Comparison of ENCODE assay signal across 26 cellular contexts in the genomic region with DNA sequence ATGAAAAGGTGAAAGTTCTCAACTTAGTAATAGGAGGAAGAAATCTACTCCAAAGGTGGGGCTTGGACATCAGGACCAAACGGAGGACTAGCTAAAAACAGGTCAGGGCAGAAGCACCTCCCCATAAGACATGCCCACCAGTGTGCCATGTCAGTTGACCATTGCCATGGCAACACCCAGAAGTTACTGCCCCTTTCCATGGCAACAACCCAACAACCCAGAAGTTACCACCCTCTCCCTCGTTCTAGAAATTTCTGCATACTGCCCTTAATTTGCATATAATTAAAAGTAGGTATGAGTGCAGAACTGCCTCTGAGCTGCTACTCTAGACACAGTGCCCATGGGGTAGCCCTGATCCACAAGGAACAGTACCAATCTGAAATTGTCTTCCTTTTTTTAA. TPM values are rescaled to one million over a fixed set of nuclear protein-coding genes. Genes with fewer than 3 reads are reported as not detected.
DNase-seq lines count a peak whose midpoint lies in the region; ATAC-seq, FAIRE-seq and TF ChIP-seq lines count a peak whose summit lies in the region.
"Had no signal": no experiment of that assay in that cellular context is flagged by ENCODE, and none has a peak within 500 bp of the region (broad histone marks: within the 10 kb centered on the region; RNA-seq: fewer than 3 reads in every experiment).

No MANE protein-coding gene starts in this region.

- H3K4me3 Mint-ChIP-seq in T-helper 17 cell: no peak overlapping the region
- H3K4me3 Mint-ChIP-seq: activated CD8-positive, alpha-beta memory T cell treated with anti-CD3 and anti-CD28 coated beads, Interleukin-2, amount 10 ng/mL, durations not matched to agents 7 days and 5 days; nephron had no signal

- DNase-seq in HepG2 (ENCODE audit: low spot score) (no peak), right lobe of liver (no peak), T-helper 17 cell (no peak), left colon (no peak)
- DNase-seq in activated CD4-positive, CD25-positive, alpha-beta regulatory T cell treated with anti-CD3 and anti-CD28 coated beads, Interleukin-2, amount 50 U/mL, for 72 hours: no peak
- DNase-seq: activated CD4-positive, alpha-beta T cell treated with anti-CD3 and anti-CD28 coated beads, Interleukin-2, amount 50 U/mL, for 4 hours; activated CD4-positive, CD25-positive, alpha-beta regulatory T cell; activated CD8-positive, alpha-beta memory T cell treated with anti-CD3 and anti-CD28 coated beads, Interleukin-2, amount 10 ng/mL, durations not matched to agents 7 days and 5 days; activated T-cell treated with anti-CD3 and anti-CD28 coated beads, Interleukin-2, amount 50 U/mL, for 48 hours; central memory CD4-positive, alpha-beta T cell; kidney; MV-4-11; NCI-H146; NCI-H2107; NCI-H748 treated with DMSO at 0.1 percent for 48 hours; stimulated activated naive CD8-positive, alpha-beta T cell treated with anti-CD3 and anti-CD28 coated beads, Interleukin-15, Interleukin-2, amounts not matched to agents 100 U/mL and 50 U/mL, for 24 hours; T-helper 1 cell; testis had no signal

- no peak for TF ChIP-seq RAD21 in HepG2 (CRISPR knock-in tag; IDR thresholded peaks at IDR 0.05)

- no peaks in the 10 kb centered on the region for H3K9me3 ChIP-seq in HepG2 (ENCODE audit: low read length)
- H3K9me3 ChIP-seq in right lobe of liver: no peaks in the 10 kb centered on the region
- no peaks in the 10 kb centered on the region for H3K9me3 ChIP-seq in T-helper 17 cell (ENCODE audit: control insufficient read depth, low read length, poor library complexity, severe bottlenecking)
- H3K9me3 ChIP-seq: BLaER1, SJSA1, testis had no signal

- H3K4me3 ChIP-seq in HepG2 (replicated peaks in 1 of 3; ENCODE audit: insufficient read depth in 1 of 3, low read depth in 2 of 3, low read length in 3 of 3) (no peak overlapping the region), right lobe of liver (no peak overlapping the region)
- H3K4me3 ChIP-seq: BLaER1, SJSA1, skin epidermis, testis had no signal

- H3K4me1 Mint-ChIP-seq in T-helper 17 cell: peaks cover 12% of the 10 kb centered on the region
- H3K4me1 Mint-ChIP-seq: activated CD8-positive, alpha-beta memory T cell treated with anti-CD3 and anti-CD28 coated beads, Interleukin-2, amount 10 ng/mL, durations not matched to agents 7 days and 5 days had no signal

- no TSS peak for BruUV-seq in HepG2 (replicated peaks; lab: Mats Ljungman, UMichigan)

- H3K27me3 ChIP-seq in HepG2 (ENCODE audit: control insufficient read depth in 1 of 2, insufficient read depth in 2 of 2, low read length in 2 of 2) (no peaks in the 10 kb centered on the region), right lobe of liver (no peaks in the 10 kb centered on the region)
- H3K27me3 ChIP-seq: BLaER1, SJSA1, testis had no signal

- H3K9ac ChIP-seq in HepG2 (ENCODE audit: insufficient read depth, low read depth, low read length): no peak overlapping the region
- H3K9ac ChIP-seq: BLaER1 had no signal

- no peak for FAIRE-seq in HepG2 (lab: Jason Lieb, UNC)
- FAIRE-seq: kidney had no signal

- H3K4me1 ChIP-seq in HepG2 (ENCODE audit: insufficient read depth, low read length): no peaks in the 10 kb centered on the region
- no peaks in the 10 kb centered on the region for H3K4me1 ChIP-seq in right lobe of liver

- peaks cover 8% of the 10 kb centered on the region; the same call in 1 of the 2 replicates for H4K20me1 ChIP-seq in HepG2 (ENCODE audit: insufficient read depth, low read length)

- peaks cover 6% of the 10 kb centered on the region for H3K36me3 Mint-ChIP-seq in T-helper 17 cell (ENCODE audit: low read depth)
- H3K36me3 Mint-ChIP-seq: activated CD8-positive, alpha-beta memory T cell treated with anti-CD3 and anti-CD28 coated beads, Interleukin-2, amount 10 ng/mL, durations not matched to agents 7 days and 5 days had no signal

- no peak overlapping the region for H2AFZ ChIP-seq in HepG2 (ENCODE audit: low read length)

- POLR2A ChIA-PET in HepG2 (lab: Yijun Ruan, JAX): no interaction called here

- H3K27ac Mint-ChIP-seq in T-helper 17 cell: peak overlapping the region; percentile 43
- H3K27ac Mint-ChIP-seq: activated CD8-positive, alpha-beta memory T cell treated with anti-CD3 and anti-CD28 coated beads, Interleukin-2, amount 10 ng/mL, durations not matched to agents 7 days and 5 days; nephron had no signal

- TF ChIP-seq POLR2A in HepG2 (IDR thresholded peaks at IDR 0.05; ENCODE audit: insufficient read depth in 1 of 2, low read depth in 2 of 2, low read length in 2 of 2) (no peak), right lobe of liver (IDR thresholded peaks at IDR 0.05) (no peak)

- CTCF ChIA-PET in HepG2 (lab: Yijun Ruan, JAX; ENCODE audit: low intra/inter-chr PET ratio, low total read pairs): no interaction called here

- H3K36me3 ChIP-seq in HepG2 (replicated peaks in 1 of 2; ENCODE audit: control insufficient read depth in 1 of 2, insufficient read depth in 2 of 2, low read length in 2 of 2) (peaks cover 0 to 25% of the 10 kb centered on the region in 2 experiments; a peak in 4 of 5 replicates), right lobe of liver (no peaks in the 10 kb centered on the region)
- H3K36me3 ChIP-seq: SJSA1 had no signal

- TF ChIP-seq CTCF in HepG2 (CRISPR knock-in tag; IDR thresholded peaks at IDR 0.05) (no peak), right lobe of liver (IDR thresholded peaks at IDR 0.05) (no peak)

- no peak overlapping the region for H3K4me2 ChIP-seq in HepG2 (ENCODE audit: low read depth, low read length)
- H3K4me2 ChIP-seq: BLaER1 had no signal

- WGBS in HepG2 (ENCODE audit: low lambda C conversion rate): 84% methylated on average over 2 of the region's 2 CpGs
- WGBS in right lobe of liver (ENCODE audit: insufficient coverage, low coverage, low lambda C conversion rate, missing lambda C conversion rate): 50% methylated on average over 2 of the region's 2 CpGs

- ATAC-seq in HepG2: no peak
- no peak for ATAC-seq in right lobe of liver
- ATAC-seq in T-helper 17 cell: no peak
- ATAC-seq in left colon: peak; percentile 8
- ATAC-seq in GM21526 (IDR thresholded peaks at IDR 0.05; ENCODE audit: low FRiP score, unreplicated experiment): no peak
- ATAC-seq in activated CD4-positive, CD25-positive, alpha-beta regulatory T cell treated with anti-CD3 and anti-CD28 coated beads, Interleukin-2, amount 50 U/mL, for 24 hours: no peak
- ATAC-seq: activated CD8-positive, alpha-beta memory T cell treated with anti-CD3 and anti-CD28 coated beads, Interleukin-2, amount 10 ng/mL, durations not matched to agents 7 days and 5 days; esophagus mucosa; HCT116; stimulated activated naive CD8-positive, alpha-beta T cell treated with anti-CD3 and anti-CD28 coated beads, Interleukin-15, Interleukin-2, amounts not matched to agents 100 U/mL and 50 U/mL, for 24 hours had no signal

- intact Hi-C loops in HepG2 (cut with micrococcal nuclease; ENCODE audit: unreplicated experiment) (no loop called here), right lobe of liver (cut with DNase I) (no loop called here), left colon (cut with DNase I, micrococcal nuclease) (loop anchor here in 1 of 2 donors (10.0 kb wide), 1 partner anchor 148 kb away; no protein-coding TSS in a partner anchor)

- TF ChIP-seq EP300 in HepG2 (IDR thresholded peaks at IDR 0.05; ENCODE audit: low read depth in 2 of 2, low read length in 2 of 2): no peak
- no peak for TF ChIP-seq EP300 in HepG2 (CRISPR knock-in tag; IDR thresholded peaks at IDR 0.05; ENCODE audit: borderline replicate concordance)

- H3K79me2 ChIP-seq in HepG2 (ENCODE audit: insufficient read depth, low read length): peaks cover 5% of the 10 kb centered on the region

- in situ Hi-C loops in HepG2 (cut with HindIII; ENCODE audit: extremely low pct_ligation_motif_present, low pct_unique_long_range_greater_than_20kb): no loop called here

- no peaks in the 10 kb centered on the region for H3K27me3 Mint-ChIP-seq in T-helper 17 cell
- H3K27me3 Mint-ChIP-seq: activated CD8-positive, alpha-beta memory T cell treated with anti-CD3 and anti-CD28 coated beads, Interleukin-2, amount 10 ng/mL, durations not matched to agents 7 days and 5 days had no signal

- H3K27ac ChIP-seq in HepG2 (ENCODE audit: extremely low read length, insufficient read depth, low read length) (no peak overlapping the region), right lobe of liver (no peak overlapping the region)
- H3K27ac ChIP-seq: BLaER1, SJSA1, testis had no signal

TF ChIP-seq in HepG2, 621 proteins besides CTCF, POLR2A, EP300 and RAD21:
- TF ChIP-seq GLI4 (CRISPR knock-in tag; IDR thresholded peaks at IDR 0.05; ENCODE audit: borderline replicate concordance) (no peak), RFX1 (IDR thresholded peaks at IDR 0.05) (0 out of 2 replicates have a peak, but pooled peaks have one; percentile 21), GABPA (IDR thresholded peaks at IDR 0.05; ENCODE audit: low read depth, low read length) (no peak), GABPA (CRISPR knock-in tag; IDR thresholded peaks at IDR 0.05; ENCODE audit: low read depth) (no peak)
TF ChIP-seq in HepG2: peak in this region for 1.

RNA-seq across cellular contexts. Expression of a gene that starts 32.1 kb away (rescaled TPM):
- total RNA-seq in HepG2 (2016; rRNA removed; fragmentation: Illumina TruSeq; extraction: Trizol) (31.0 and 43.6 TPM in 2 replicates), right lobe of liver (10 to 100 TPM; 15.5 to 26.4 (median 17.8) TPM), T-helper 17 cell (10 to 100 TPM; 30.3 to 32.0 TPM), left colon (10 to 100 TPM; 42.1 TPM)
- total RNA-seq in HepG2 (2016; cell fraction: cytosol; rRNA removed; fragmentation: Illumina TruSeq; extraction: Trizol; ENCODE audit: low read depth): 9.3 and 13.6 TPM in 2 replicates
- total RNA-seq in HepG2 (2016; cell fraction: insoluble cytoplasmic fraction; rRNA removed; fragmentation: Illumina TruSeq; extraction: Trizol): 29.9 and 40.9 TPM in 2 replicates
- 23.6 and 25.5 TPM in 2 replicates for total RNA-seq in HepG2 (2016; cell fraction: membrane; rRNA removed; fragmentation: Illumina TruSeq; extraction: Trizol)
- total RNA-seq in HepG2 (2016; cell fraction: nucleus; rRNA removed; fragmentation: Illumina TruSeq; extraction: Trizol): 35.3 and 37.2 TPM in 2 replicates
- polyA plus RNA-seq in HepG2 (2011; rRNA removed): 10.6 and 14.2 TPM in 2 replicates
- 3.9 and 5.9 TPM in 2 replicates for polyA plus RNA-seq in HepG2 (2011; cell fraction: cytosol; rRNA removed)
- 6.9 and 7.8 TPM in 2 replicates for polyA plus RNA-seq in HepG2 (2011; cell fraction: nucleus; rRNA removed)
- 8.3 and 12.1 TPM in 2 replicates for polyA plus RNA-seq in HepG2 (2012)
- 2.5 and 3.3 TPM in 2 replicates for polyA plus RNA-seq in HepG2 (2016; cell fraction: cytosol; fragmentation: Illumina TruSeq; extraction: Trizol; ENCODE audit: low read depth)
- 18.3 and 18.5 TPM in 2 replicates for polyA plus RNA-seq in HepG2 (2016; cell fraction: insoluble cytoplasmic fraction; fragmentation: Illumina TruSeq; extraction: Trizol; ENCODE audit: low read depth)
- polyA plus RNA-seq in HepG2 (2016; cell fraction: membrane; fragmentation: Illumina TruSeq; extraction: Trizol; ENCODE audit: low read depth): 7.7 and 8.5 TPM in 2 replicates
- polyA plus RNA-seq in HepG2 (2016; cell fraction: nucleus; fragmentation: Illumina TruSeq; extraction: Trizol; ENCODE audit: insufficient read depth, low read depth): 15.3 and 21.2 TPM in 2 replicates
- 11.8 and 27.1 TPM in 2 replicates for polyA minus RNA-seq in HepG2 (2011; rRNA and poly(A)+ RNA removed; ENCODE audit: low replicate concordance)
- polyA minus RNA-seq in HepG2 (2011; cell fraction: cytosol; rRNA and poly(A)+ RNA removed): 18.8 and 27.1 TPM in 2 replicates
- polyA minus RNA-seq in HepG2 (2011; cell fraction: nucleus; rRNA and poly(A)+ RNA removed): 35.0 and 37.0 TPM in 2 replicates
